In the genomic region with DNA sequence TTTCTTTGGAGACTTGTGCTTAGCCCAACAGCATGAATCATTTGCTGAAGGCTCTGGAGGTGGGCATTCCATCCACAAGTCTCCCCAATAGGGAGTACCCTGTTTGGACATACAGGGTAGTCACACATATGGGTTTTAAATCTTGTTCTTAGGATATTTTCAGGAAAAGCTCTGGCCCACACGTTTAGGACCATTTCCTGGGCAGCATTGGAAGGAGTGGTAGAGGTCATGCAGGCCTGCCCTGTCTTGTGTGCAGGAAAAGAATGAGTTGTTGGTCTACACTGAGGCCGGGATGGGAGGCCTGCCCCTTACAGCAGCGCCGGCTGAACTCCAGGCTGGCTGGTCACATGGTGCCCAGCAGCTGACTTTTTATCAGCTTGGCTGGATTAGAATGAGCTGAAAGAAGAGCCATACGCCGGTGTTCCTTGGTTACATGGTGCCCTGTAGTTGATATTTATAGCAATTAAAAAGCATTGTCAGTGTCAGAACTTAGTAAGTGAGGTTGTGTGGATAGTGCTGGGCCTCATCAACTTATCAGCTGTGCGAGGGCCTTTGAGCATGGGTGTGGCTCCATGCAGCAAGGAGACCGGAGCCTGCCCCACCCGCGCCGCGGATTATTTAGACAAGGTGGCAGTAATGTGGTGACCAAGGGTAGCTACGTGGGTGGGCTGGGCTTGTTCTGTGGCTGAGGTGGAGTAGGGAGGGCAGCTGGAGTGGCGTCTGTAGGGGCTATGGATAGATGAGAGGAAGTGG, we compare ENCODE assay signal across 10 cellular contexts. TPM values are rescaled to one million over a fixed set of nuclear protein-coding genes. Genes with fewer than 3 reads are reported as not detected.
A peak's percentile ranks its signal among the peaks of the same experiment; 100 is the strongest.
DNase-seq lines count a peak whose midpoint lies in the region; ATAC-seq and TF ChIP-seq lines count a peak whose summit lies in the region.
"Had no signal": no experiment of that assay in that cellular context is flagged by ENCODE, and none has a peak within 500 bp of the region (broad histone marks: within the 10 kb centered on the region; RNA-seq: fewer than 3 reads in every experiment).

No MANE protein-coding gene starts in this region.

- H3K4me1 ChIP-seq in uterus (peaks cover 0 to 18% of the 10 kb centered on the region in 2 donors), aorta (ENCODE audit: control insufficient read depth in 1 of 2, insufficient read depth in 2 of 2, low read length in 2 of 2) (peaks cover 5% of the 10 kb centered on the region in 2 donors)

- H3K36me3 ChIP-seq in uterus, result no peaks in the 10 kb centered on the region
- no peaks in the 10 kb centered on the region for H3K36me3 ChIP-seq in aorta (ENCODE audit: control insufficient read depth in 1 of 2, insufficient read depth in 2 of 2, low read length in 1 of 2)
- H3K36me3 ChIP-seq: neural progenitor cell had no signal

- CTCF ChIA-PET in activated naive CD4-positive, alpha-beta T cell treated with anti-CD3 and anti-CD28 coated beads for 36 hours (lab: Charles Lee), result interaction anchor here (0.7 to 7.3 kb wide), 4 partner anchors 12 to 354 kb away, joined by 4 to 52 read pairs (median 6); a partner anchor contains a TSS

- intact Hi-C loops in activated naive CD4-positive, alpha-beta T cell treated with anti-CD3 and anti-CD28 coated beads for 36 hours (cut with micrococcal nuclease), result loop anchor here (10.0 kb wide), 1 partner anchor 910 kb away; no protein-coding TSS in a partner anchor
- intact Hi-C loops in uterus (cut with DNase I; ENCODE audit: low total_unique reads), result no loop called here
- intact Hi-C loops in aorta (cut with DNase I), result loop anchor here in 1 of 2 donors (10.0 kb wide), 1 partner anchor 110 kb away; a partner anchor contains a TSS

- H3K9me3 ChIP-seq in uterus (no peaks in the 10 kb centered on the region), aorta (ENCODE audit: control insufficient read depth, low read length) (no peaks in the 10 kb centered on the region)
- H3K9me3 ChIP-seq: BLaER1 had no signal

- H3K27me3 ChIP-seq in uterus (no peaks in the 10 kb centered on the region), aorta (ENCODE audit: control insufficient read depth in 1 of 2, insufficient read depth in 2 of 2, low read length in 1 of 2) (no peaks in the 10 kb centered on the region)
- H3K27me3 ChIP-seq: BLaER1, neural progenitor cell had no signal

- no peaks in the 10 kb centered on the region for H3K9me3 Mint-ChIP-seq in activated naive CD4-positive, alpha-beta T cell treated with anti-CD3 and anti-CD28 coated beads, Interleukin-2, amount 50 U/mL, for 24 hours
- H3K9me3 Mint-ChIP-seq in activated naive CD4-positive, alpha-beta T cell treated with anti-CD3 and anti-CD28 coated beads for 36 hours, result no peaks in the 10 kb centered on the region
- H3K9me3 Mint-ChIP-seq in memory B cell, result no peaks in the 10 kb centered on the region
- H3K9me3 Mint-ChIP-seq: neural progenitor cell had no signal

- H3K36me3 Mint-ChIP-seq in activated naive CD4-positive, alpha-beta T cell treated with anti-CD3 and anti-CD28 coated beads, Interleukin-2, amount 50 U/mL, for 24 hours, result peaks cover 5% of the 10 kb centered on the region
- peaks cover 10% of the 10 kb centered on the region for H3K36me3 Mint-ChIP-seq in activated naive CD4-positive, alpha-beta T cell treated with anti-CD3 and anti-CD28 coated beads for 36 hours (ENCODE audit: low read depth)
- peaks cover 2% of the 10 kb centered on the region for H3K36me3 Mint-ChIP-seq in memory B cell

- no peak for TF ChIP-seq CTCF in uterus (IDR thresholded peaks at IDR 0.05)

- peak overlapping the region; percentile 65 for H3K27ac Mint-ChIP-seq in activated naive CD4-positive, alpha-beta T cell treated with anti-CD3 and anti-CD28 coated beads, Interleukin-2, amount 50 U/mL, for 24 hours
- H3K27ac Mint-ChIP-seq in activated naive CD4-positive, alpha-beta T cell treated with anti-CD3 and anti-CD28 coated beads for 36 hours, result no peak overlapping the region
- H3K27ac Mint-ChIP-seq in memory B cell, result peak overlapping the region; percentile 99
- H3K27ac Mint-ChIP-seq: neural progenitor cell had no signal

- 64 to 71% methylated on average over 14 of the region's 14 CpGs for WGBS in aorta, 2 donors

- ATAC-seq in memory B cell (ENCODE audit: low read depth) (no peak), aorta (ENCODE audit: low FRiP score) (no peak), GM21717 (IDR thresholded peaks at IDR 0.05; ENCODE audit: unreplicated experiment) (no peak)

- H3K4me3 ChIP-seq in uterus (no peak overlapping the region), aorta (ENCODE audit: low read length in 2 of 2) (no peak overlapping the region)
- H3K4me3 ChIP-seq: BLaER1, neural progenitor cell had no signal

- H3K27ac ChIP-seq in uterus (peak overlapping the region; percentile 68 to 74), aorta (ENCODE audit: low read depth in 1 of 2, low read length in 2 of 2) (peak overlapping the region in 1 of 2 donors; percentile 85)
- H3K27ac ChIP-seq: BLaER1, neural progenitor cell had no signal

- no peaks in the 10 kb centered on the region for H3K27me3 Mint-ChIP-seq in activated naive CD4-positive, alpha-beta T cell treated with anti-CD3 and anti-CD28 coated beads, Interleukin-2, amount 50 U/mL, for 24 hours
- no peaks in the 10 kb centered on the region for H3K27me3 Mint-ChIP-seq in activated naive CD4-positive, alpha-beta T cell treated with anti-CD3 and anti-CD28 coated beads for 36 hours (ENCODE audit: low read depth)
- no peaks in the 10 kb centered on the region for H3K27me3 Mint-ChIP-seq in memory B cell

- DNase-seq in activated naive CD4-positive, alpha-beta T cell treated with anti-CD3 and anti-CD28 coated beads for 36 hours, result no peak
- peak; percentile 43 for DNase-seq in central memory CD4-positive, alpha-beta T cell
- DNase-seq in memory B cell (ENCODE audit: low spot score in 2 of 2), result no peak
- DNase-seq in uterus, result no peak
- DNase-seq in aorta, result no peak
- no peak for DNase-seq in HK-2 (ENCODE audit: unreplicated experiment)

- peaks cover 87% of the 10 kb centered on the region for H3K4me1 Mint-ChIP-seq in activated naive CD4-positive, alpha-beta T cell treated with anti-CD3 and anti-CD28 coated beads, Interleukin-2, amount 50 U/mL, for 24 hours
- H3K4me1 Mint-ChIP-seq in activated naive CD4-positive, alpha-beta T cell treated with anti-CD3 and anti-CD28 coated beads for 36 hours (ENCODE audit: low read depth), result peaks cover 89% of the 10 kb centered on the region
- H3K4me1 Mint-ChIP-seq in memory B cell, result peaks cover 66% of the 10 kb centered on the region

- no peak overlapping the region for H3K4me3 Mint-ChIP-seq in activated naive CD4-positive, alpha-beta T cell treated with anti-CD3 and anti-CD28 coated beads, Interleukin-2, amount 50 U/mL, for 24 hours
- H3K4me3 Mint-ChIP-seq in activated naive CD4-positive, alpha-beta T cell treated with anti-CD3 and anti-CD28 coated beads for 36 hours, result no peak overlapping the region
- H3K4me3 Mint-ChIP-seq in memory B cell, result no peak overlapping the region
- H3K4me3 Mint-ChIP-seq: neural progenitor cell had no signal

- no peak for TF ChIP-seq POLR2A in uterus (IDR thresholded peaks at IDR 0.05)

RNA-seq across cellular contexts. Expression of a gene that starts 28.6 kb away (rescaled TPM):
- total RNA-seq in activated naive CD4-positive, alpha-beta T cell treated with anti-CD3 and anti-CD28 coated beads for 36 hours, result 10 to 100 TPM; 73.9 to 78.4 TPM
- total RNA-seq in uterus (10 to 100 TPM; 38.2 to 97.6 (median 78.6) TPM), aorta (10 to 100 TPM; 84.7 to 95.3 TPM)
- 10 to 100 TPM; 27.0 to 28.4 TPM for polyA plus RNA-seq in aorta

RNA-seq across cellular contexts. Expression of a gene that starts 53.0 kb away (rescaled TPM):
- 10 to 100 TPM; 77.3 to 81.8 TPM for total RNA-seq in activated naive CD4-positive, alpha-beta T cell treated with anti-CD3 and anti-CD28 coated beads for 36 hours
- total RNA-seq in uterus, result 100 to 1,000 TPM in 1 of 4 donors, 10 to 100 TPM in 3; 37.9 to 403 (median 85.8) TPM
- total RNA-seq in aorta, result 10 to 100 TPM; 62.2 to 66.8 TPM
- 10 to 100 TPM; 47.2 to 77.0 TPM for polyA plus RNA-seq in aorta
